In genomic region chr4:74793757-74794340, GRCh38 we compare ENCODE assay signal across 8 cellular contexts. TPM values are rescaled to one million over a fixed set of nuclear protein-coding genes. Genes with fewer than 3 reads are reported as not detected.
A peak's percentile ranks its signal among the peaks of the same experiment; 100 is the strongest.
DNase-seq lines count a peak whose midpoint lies in the region; ATAC-seq and TF ChIP-seq lines count a peak whose summit lies in the region.

No MANE protein-coding gene starts in this region.

- intact Hi-C loops in colonic mucosa (cut with DNase I), result no loop called here

- H3K36me3 ChIP-seq in GM23248 (ENCODE audit: low read depth) (no peaks in the 10 kb centered on the region), colonic mucosa (no peaks in the 10 kb centered on the region), thymus (ENCODE audit: control insufficient read depth, insufficient read depth) (no peaks in the 10 kb centered on the region)

- no peaks in the 10 kb centered on the region for H4K20me1 ChIP-seq in GM23248 (ENCODE audit: insufficient read depth)

- DNase-seq in AG09309 (ENCODE audit: low read depth) (no peak), GM23248 (peak; percentile 48), NCI-H526 (lab: John Stamatoyannopoulos, UW) (peak; percentile 46 to 79), colonic mucosa (peak; percentile 76), left lobe of liver (ENCODE audit: low spot score) (peak; percentile 94), dedifferentiated amniotic fluid mesenchymal stem cell (ENCODE audit: extremely low spot score) (no peak)

- peak; percentile 24 for TF ChIP-seq CTCF in AG09309 (IDR thresholded peaks at IDR 0.05; ENCODE audit: control insufficient read depth, insufficient read depth, low read depth, low read length, missing control alignments)
- peak; percentile 25 for TF ChIP-seq CTCF in colonic mucosa (IDR thresholded peaks at IDR 0.05)

- H3K27ac ChIP-seq in GM23248 (no peak overlapping the region), colonic mucosa (peak overlapping the region; percentile 69), thymus (ENCODE audit: low read depth) (no peak overlapping the region)

- peak; percentile 90 for ATAC-seq in left lobe of liver
- ATAC-seq in HG03108 (IDR thresholded peaks at IDR 0.05; ENCODE audit: unreplicated experiment), result no peak

- H3K4me1 ChIP-seq in GM23248 (ENCODE audit: insufficient read depth), result no peaks in the 10 kb centered on the region
- H3K4me1 ChIP-seq in colonic mucosa, result no peaks in the 10 kb centered on the region
- H3K4me1 ChIP-seq in thymus (ENCODE audit: control insufficient read depth, insufficient read depth, low read length), result no peaks in the 10 kb centered on the region

- H3K4me2 ChIP-seq in GM23248 (ENCODE audit: unreplicated experiment), result peak overlapping the region; percentile 78

- H3K9me3 ChIP-seq in GM23248 (ENCODE audit: low read depth), result no peaks in the 10 kb centered on the region
- H3K9me3 ChIP-seq in colonic mucosa, result no peaks in the 10 kb centered on the region
- no peaks in the 10 kb centered on the region for H3K9me3 ChIP-seq in thymus (ENCODE audit: control insufficient read depth)

- H3K27me3 ChIP-seq in GM23248 (replicated peaks; ENCODE audit: insufficient read depth), result peaks cover 73% of the 10 kb centered on the region
- H3K27me3 ChIP-seq in colonic mucosa, result no peaks in the 10 kb centered on the region
- peaks cover 9% of the 10 kb centered on the region for H3K27me3 ChIP-seq in thymus (ENCODE audit: control insufficient read depth, insufficient read depth)

- in situ Hi-C loops in GM23248 (cut with MboI), result no loop called here

- H3F3A ChIP-seq in GM23248 (ENCODE audit: insufficient read depth), result no peaks in the 10 kb centered on the region

- 2% methylated on average over 37 to 39 of the region's 39 CpGs for WGBS in GM23248 (ENCODE audit: low coverage in 1 of 2, low lambda C conversion rate in 2 of 2, missing lambda C conversion rate in 2 of 2), 2 experiments
- WGBS in thymus, result 1% methylated on average over 39 of the region's 39 CpGs

- no peaks in the 10 kb centered on the region for H3K9me2 ChIP-seq in GM23248 (ENCODE audit: insufficient read depth)

- peak overlapping the region; percentile 50 for H3K4me3 ChIP-seq in AG09309 (ENCODE audit: control insufficient read depth, low read depth, low read length)
- H3K4me3 ChIP-seq in GM23248, result peak overlapping the region; percentile 72
- H3K4me3 ChIP-seq in colonic mucosa, result peak overlapping the region; percentile 53
- peak overlapping the region; percentile 20 for H3K4me3 ChIP-seq in thymus (ENCODE audit: low read length)

- H3K79me2 ChIP-seq in GM23248 (ENCODE audit: insufficient read depth), result no peaks in the 10 kb centered on the region

- H3K9ac ChIP-seq in GM23248, result peak overlapping the region; percentile 7; the same call in 1 of the 2 replicates
- peak overlapping the region; percentile 73 to 89 for H3K9ac ChIP-seq in colonic mucosa (ENCODE audit: low read depth in 2 of 2, low read length in 2 of 2)

- peak overlapping the region; percentile 75 for H2AFZ ChIP-seq in GM23248

RNA-seq across cellular contexts. Expression of gene BTC, which starts 0.5 kb away (rescaled TPM):
- not detected in 2 replicates for total RNA-seq in GM23248 (2014; rRNA removed; shearing (Covaris generic))
- polyA plus RNA-seq in GM23248 (2016; fragmentation: Nextera tagmentation; extraction: Ambion mirVana) (not detected in 2 replicates), thymus (1.0 TPM)
- total RNA-seq in colonic mucosa (1 to 10 TPM; 3.4 to 6.1 TPM), left lobe of liver (0.20 TPM)

Comparison
In these comparisons a context has a peak if more than half of its experiments do, and no peak if none do; other contexts are left out.
1. DNase-seq: peak in GM23248 (single experiment), NCI-H526 (2 of 2), colonic mucosa (single experiment) and left lobe of liver (single experiment); none in AG09309 (single experiment) and dedifferentiated amniotic fluid mesenchymal stem cell (single experiment).
2. H3K4me3 ChIP-seq: peak in every context shown above with its lines; median percentile 72 in GM23248; 53 in colonic mucosa; 50 in AG09309; 20 in thymus.